Comparison of ENCODE assay signal across 16 cellular contexts in genomic region chr6:167918507-167919278, GRCh38.
A peak's percentile ranks its signal among the peaks of the same experiment; 100 is the strongest.
DNase-seq lines count a peak whose midpoint lies in the region; ATAC-seq and TF ChIP-seq lines count a peak whose summit lies in the region.
"Had no signal": no experiment of that assay in that cellular context is flagged by ENCODE, and none has a peak within 500 bp of the region (broad histone marks: within the 10 kb centered on the region; RNA-seq: fewer than 3 reads in every experiment).

No MANE protein-coding gene starts in this region.

- no peaks in the 10 kb centered on the region for H3K4me1 Mint-ChIP-seq in activated CD4-positive, alpha-beta T cell treated with anti-CD3 and anti-CD28 coated beads, Interleukin-2, amount 10 ng/mL, durations not matched to agents 24 days and 14 days
- no peaks in the 10 kb centered on the region for H3K4me1 Mint-ChIP-seq in activated CD4-positive, alpha-beta T cell treated with anti-CD3 and anti-CD28 coated beads for 36 hours
- H3K4me1 Mint-ChIP-seq: CD4-positive, CD25-positive, alpha-beta regulatory T cell; IgD-negative memory B cell had no signal

- intact Hi-C loops in activated CD4-positive, alpha-beta T cell treated with anti-CD3 and anti-CD28 coated beads, Interleukin-2, amount 10 ng/mL, durations not matched to agents 24 days and 14 days (cut with micrococcal nuclease): no loop called here
- intact Hi-C loops in activated CD4-positive, alpha-beta T cell treated with anti-CD3 and anti-CD28 coated beads for 36 hours (cut with DNase I, micrococcal nuclease): no loop called here

- no peak overlapping the region for H3K4me3 Mint-ChIP-seq in activated CD4-positive, alpha-beta T cell treated with anti-CD3 and anti-CD28 coated beads, Interleukin-2, amount 10 ng/mL, durations not matched to agents 24 days and 14 days
- no peak overlapping the region for H3K4me3 Mint-ChIP-seq in activated CD4-positive, alpha-beta T cell treated with anti-CD3 and anti-CD28 coated beads for 36 hours
- H3K4me3 Mint-ChIP-seq: CD4-positive, CD25-positive, alpha-beta regulatory T cell; IgD-negative memory B cell had no signal

- H3K27ac Mint-ChIP-seq in activated CD4-positive, alpha-beta T cell treated with anti-CD3 and anti-CD28 coated beads, Interleukin-2, amount 10 ng/mL, durations not matched to agents 24 days and 14 days: no peak overlapping the region
- H3K27ac Mint-ChIP-seq in activated CD4-positive, alpha-beta T cell treated with anti-CD3 and anti-CD28 coated beads for 36 hours: no peak overlapping the region
- H3K27ac Mint-ChIP-seq: CD4-positive, CD25-positive, alpha-beta regulatory T cell; IgD-negative memory B cell had no signal

- no peaks in the 10 kb centered on the region for H3K9me3 Mint-ChIP-seq in activated CD4-positive, alpha-beta T cell treated with anti-CD3 and anti-CD28 coated beads, Interleukin-2, amount 10 ng/mL, durations not matched to agents 24 days and 14 days
- H3K9me3 Mint-ChIP-seq in activated CD4-positive, alpha-beta T cell treated with anti-CD3 and anti-CD28 coated beads for 36 hours (ENCODE audit: low read depth): no peaks in the 10 kb centered on the region
- H3K9me3 Mint-ChIP-seq: IgD-negative memory B cell had no signal

- no peak for ATAC-seq in activated CD4-positive, alpha-beta T cell treated with anti-CD3 and anti-CD28 coated beads for 36 hours
- no peak for ATAC-seq in HG03159 (IDR thresholded peaks at IDR 0.05; ENCODE audit: unreplicated experiment)
- ATAC-seq: HCT116 had no signal

- POLR2A ChIA-PET in activated CD4-positive, alpha-beta T cell treated with anti-CD3 and anti-CD28 coated beads for 36 hours (lab: Charles Lee): no interaction called here
- POLR2A ChIA-PET in HEK293T (lab: Yijun Ruan, JAX): no interaction called here

- H3K27me3 Mint-ChIP-seq in activated CD4-positive, alpha-beta T cell treated with anti-CD3 and anti-CD28 coated beads, Interleukin-2, amount 10 ng/mL, durations not matched to agents 24 days and 14 days: no peaks in the 10 kb centered on the region
- no peaks in the 10 kb centered on the region for H3K27me3 Mint-ChIP-seq in activated CD4-positive, alpha-beta T cell treated with anti-CD3 and anti-CD28 coated beads for 36 hours
- H3K27me3 Mint-ChIP-seq: CD4-positive, CD25-positive, alpha-beta regulatory T cell; IgD-negative memory B cell had no signal

- CTCF ChIA-PET in activated CD4-positive, alpha-beta T cell treated with anti-CD3 and anti-CD28 coated beads for 36 hours (lab: Charles Lee): interaction anchor here (1.3 kb wide), 1 partner anchor 8 kb away, joined by 3 read pairs; no protein-coding TSS in a partner anchor
- CTCF ChIA-PET in HEK293T (lab: Yijun Ruan, JAX): no interaction called here

- no peak for TF ChIP-seq CTCF in fibroblast of villous mesenchyme (IDR thresholded peaks at IDR 0.05; ENCODE audit: insufficient read depth, low read depth, low read length)

- no peak overlapping the region for H3K4me3 ChIP-seq in fibroblast of villous mesenchyme (ENCODE audit: low read depth, low read length)
- H3K4me3 ChIP-seq: BLaER1, GM23248 had no signal

- peaks cover 11% of the 10 kb centered on the region for H3K36me3 Mint-ChIP-seq in activated CD4-positive, alpha-beta T cell treated with anti-CD3 and anti-CD28 coated beads, Interleukin-2, amount 10 ng/mL, durations not matched to agents 24 days and 14 days (ENCODE audit: low read depth)
- H3K36me3 Mint-ChIP-seq in activated CD4-positive, alpha-beta T cell treated with anti-CD3 and anti-CD28 coated beads for 36 hours (ENCODE audit: low read depth): no peaks in the 10 kb centered on the region

- peak; percentile 28 for DNase-seq in activated CD4-positive, alpha-beta T cell treated with anti-CD3 and anti-CD28 coated beads, Interleukin-2, amount 10 ng/mL, durations not matched to agents 24 days and 14 days
- no peak for DNase-seq in activated CD4-positive, alpha-beta T cell treated with anti-CD3 and anti-CD28 coated beads for 36 hours
- DNase-seq in fibroblast of villous mesenchyme (ENCODE audit: low read depth) (peak; percentile 8), pons (ENCODE audit: low spot score) (peak; percentile 16), HEK293T (ENCODE audit: extremely low spot score) (no peak), mucosa of gallbladder (ENCODE audit: low spot score) (no peak), C1 segment of cervical spinal cord (lab: John Stamatoyannopoulos, UW) (no peak)
- DNase-seq: AML-193; Calu3; CD4-positive, CD25-positive, alpha-beta regulatory T cell; DMS 273 treated with DMSO at 0.1 percent for 48 hours; GM23248 had no signal

TF ChIP-seq in HEK293T, 16 proteins besides CTCF, POLR2A, EP300 and RAD21:
- TF ChIP-seq BHLHE40 (IDR thresholded peaks at IDR 0.05; ENCODE audit: borderline replicate concordance) (no peak), TARDBP (IDR thresholded peaks at IDR 0.05) (no peak), FOXK2 (IDR thresholded peaks at IDR 0.05) (no peak), SUZ12 (IDR thresholded peaks at IDR 0.05) (no peak), HDGF (IDR thresholded peaks at IDR 0.05; ENCODE audit: borderline replicate concordance) (no peak), SP1 (IDR thresholded peaks at IDR 0.05) (no peak), L3MBTL2 (conservative IDR thresholded peaks at IDR 0.05) (no peak), ARNT (IDR thresholded peaks at IDR 0.05) (no peak), CTBP1 (IDR thresholded peaks at IDR 0.05; ENCODE audit: borderline replicate concordance) (no peak), LEF1 (IDR thresholded peaks at IDR 0.05; ENCODE audit: borderline replicate concordance) (no peak), FOXM1 (IDR thresholded peaks at IDR 0.05; ENCODE audit: borderline replicate concordance) (no peak), NFRKB (IDR thresholded peaks at IDR 0.05) (no peak), FOXA1 (IDR thresholded peaks at IDR 0.05) (no peak)
- TF ChIP-seq, protein P1, sequence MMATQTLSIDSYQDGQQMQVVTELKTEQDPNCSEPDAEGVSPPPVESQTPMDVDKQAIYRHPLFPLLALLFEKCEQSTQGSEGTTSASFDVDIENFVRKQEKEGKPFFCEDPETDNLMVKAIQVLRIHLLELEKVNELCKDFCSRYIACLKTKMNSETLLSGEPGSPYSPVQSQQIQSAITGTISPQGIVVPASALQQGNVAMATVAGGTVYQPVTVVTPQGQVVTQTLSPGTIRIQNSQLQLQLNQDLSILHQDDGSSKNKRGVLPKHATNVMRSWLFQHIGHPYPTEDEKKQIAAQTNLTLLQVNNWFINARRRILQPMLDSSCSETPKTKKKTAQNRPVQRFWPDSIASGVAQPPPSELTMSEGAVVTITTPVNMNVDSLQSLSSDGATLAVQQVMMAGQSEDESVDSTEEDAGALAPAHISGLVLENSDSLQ (IDR thresholded peaks at IDR 0.05): no peak

Comparison
In these comparisons a context has a peak if more than half of its experiments do, and no peak if none do; other contexts are left out.
1. DNase-seq: peak in activated CD4-positive, alpha-beta T cell treated with anti-CD3 and anti-CD28 coated beads, Interleukin-2, amount 10 ng/mL, durations not matched to agents 24 days and 14 days (single experiment), fibroblast of villous mesenchyme (single experiment) and pons (single experiment); none in activated CD4-positive, alpha-beta T cell treated with anti-CD3 and anti-CD28 coated beads for 36 hours (single experiment), HEK293T (single experiment), mucosa of gallbladder (single experiment) and C1 segment of cervical spinal cord (0 of 14).